2 cellular contexts compared by ENCODE assay signal in genomic region chr7:23474098-23474828, GRCh38.
A peak's percentile ranks its signal among the peaks of the same experiment; 100 is the strongest.
TF ChIP-seq lines count a peak whose summit lies in the region.

No MANE protein-coding gene starts in this region.

TF ChIP-seq in GM23338, 12 proteins besides CTCF, POLR2A, EP300 and RAD21 (continued from another document):
- TF ChIP-seq REST (IDR thresholded peaks at IDR 0.05; ENCODE audit: unreplicated experiment), result peak; percentile 36

TF ChIP-seq in Ishikawa, 13 proteins besides CTCF, POLR2A, EP300 and RAD21 (continued from another document):
- TF ChIP-seq, protein P1, sequence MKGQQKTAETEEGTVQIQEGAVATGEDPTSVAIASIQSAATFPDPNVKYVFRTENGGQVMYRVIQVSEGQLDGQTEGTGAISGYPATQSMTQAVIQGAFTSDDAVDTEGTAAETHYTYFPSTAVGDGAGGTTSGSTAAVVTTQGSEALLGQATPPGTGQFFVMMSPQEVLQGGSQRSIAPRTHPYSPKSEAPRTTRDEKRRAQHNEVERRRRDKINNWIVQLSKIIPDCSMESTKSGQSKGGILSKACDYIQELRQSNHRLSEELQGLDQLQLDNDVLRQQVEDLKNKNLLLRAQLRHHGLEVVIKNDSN (IDR thresholded peaks at IDR 0.05), result no peak; the same call in 1 of the 2 replicates
- TF ChIP-seq CREB1 (IDR thresholded peaks at IDR 0.05; ENCODE audit: low read depth), result no peak
- TF ChIP-seq ZBTB7A (IDR thresholded peaks at IDR 0.05; ENCODE audit: low read depth), result peak; percentile 89; the same call in 1 of the 2 replicates
- peak; percentile 72 for TF ChIP-seq TAF1 (IDR thresholded peaks at IDR 0.05; ENCODE audit: low read depth)
TF ChIP-seq in Ishikawa: peak in this region for 9.
